In genomic region chr1:156599811-156600210, GRCh38 we compare ENCODE assay signal across 10 cellular contexts. TPM values are rescaled to one million over a fixed set of nuclear protein-coding genes. Genes with fewer than 3 reads are reported as not detected.
DNase-seq lines count a peak whose midpoint lies in the region; ATAC-seq and TF ChIP-seq lines count a peak whose summit lies in the region.
"Had no signal": no experiment of that assay in that cellular context is flagged by ENCODE, and none has a peak within 500 bp of the region (broad histone marks: within the 10 kb centered on the region; RNA-seq: fewer than 3 reads in every experiment).

No MANE protein-coding gene starts in this region.

- DNase-seq in CD4-positive, alpha-beta memory T cell, result peak in 3 of 5 donors; percentile 24 to 65 (median 37)
- no peak for DNase-seq in SK-N-MC (ENCODE audit: low read depth, low spot score)
- peak; percentile 30 for DNase-seq in glomerular visceral epithelial cell (ENCODE audit: extremely low spot score)
- no peak for DNase-seq in cerebellum (ENCODE audit: low spot score)
- DNase-seq: right lobe of liver, Right ventricle myocardium superior had no signal

- H3K9ac ChIP-seq in SK-N-MC (ENCODE audit: insufficient read length), result no peak overlapping the region

- H3K4me1 Mint-ChIP-seq in CD4-positive, alpha-beta memory T cell, result peaks cover 18 to 37% (median 29%) of the 10 kb centered on the region in 4 donors

- peaks cover 30% of the 10 kb centered on the region for H3K4me1 ChIP-seq in CD4-positive, alpha-beta memory T cell (ENCODE audit: insufficient read depth, low read length)
- H3K4me1 ChIP-seq in HEK293 (ENCODE audit: control insufficient read depth, insufficient read depth, low read length), result no peaks in the 10 kb centered on the region

- CTCF ChIA-PET in CD4-positive, alpha-beta memory T cell (lab: Charles Lee; ENCODE audit: partially characterized antibody), result interaction anchor here (0.8 to 4.7 kb wide), 4 partner anchors 8 to 154 kb away, joined by 3 to 21 read pairs (median 18); partner anchors contain the start of gene NAXE
- CTCF ChIA-PET in HEK293 (lab: Yijun Ruan, JAX), result interaction anchor here (0.6 to 3.3 kb wide), 9 partner anchors 8 to 275 kb away, joined by 3 to 15 read pairs (median 4); partner anchors contain the start of gene NAXE

- H3K4me3 Mint-ChIP-seq in CD4-positive, alpha-beta memory T cell, result peak overlapping the region in 6 of 8 donors; percentile 90 to 100 (median 99)

- H3K27me3 Mint-ChIP-seq in CD4-positive, alpha-beta memory T cell, result no peaks in the 10 kb centered on the region

- TF ChIP-seq CTCF in HEK293 (tag by site-specific recombination; IDR thresholded peaks at IDR 0.05), result peak; percentile 43; the same call in 1 of the 2 replicates

- peaks cover 33% of the 10 kb centered on the region for H3K36me3 ChIP-seq in CD4-positive, alpha-beta memory T cell (ENCODE audit: insufficient read depth, low read length)
- peaks cover 0 to 49% of the 10 kb centered on the region in 2 experiments; a peak in 1 of 3 replicates for H3K36me3 ChIP-seq in HEK293 (ENCODE audit: control insufficient read depth in 2 of 2, insufficient read depth in 1 of 2, low read length in 2 of 2)
- peaks cover 44% of the 10 kb centered on the region for H3K36me3 ChIP-seq in SK-N-MC (ENCODE audit: insufficient read depth, low read length)

- peak overlapping the region; percentile 19 for H3K27ac ChIP-seq in CD4-positive, alpha-beta memory T cell (ENCODE audit: low read depth, low read length)
- H3K27ac ChIP-seq in HEK293 (ENCODE audit: extremely low read depth, low read depth, low read length) (no peak overlapping the region), SK-N-MC (no peak overlapping the region)
- H3K27ac ChIP-seq: right lobe of liver had no signal

- H3K9me3 Mint-ChIP-seq in CD4-positive, alpha-beta memory T cell, result peaks cover 0 to 2% (median 0%) of the 10 kb centered on the region in 8 donors

- intact Hi-C loops in CD4-positive, alpha-beta memory T cell (cut with micrococcal nuclease), result loop anchor here (2.0 kb wide), 2 partner anchors 99 to 143 kb away; partner anchors contain the start of gene MEF2D

- POLR2A ChIA-PET in CD4-positive, alpha-beta memory T cell (lab: Charles Lee; ENCODE audit: partially characterized antibody), result interaction anchor here (0.6 to 2.9 kb wide), 6 partner anchors 8 to 992 kb away, joined by 3 to 50 read pairs (median 3); partner anchors contain the start of genes MEF2D and NAXE
- POLR2A ChIA-PET in HEK293 (lab: Yijun Ruan, JAX), result interaction anchor here (2.2 kb wide), 1 partner anchor 9 kb away, joined by 11 read pairs; the partner anchor contains the start of gene NAXE

- peak overlapping the region; percentile 48 to 98 (median 76) for H3K27ac Mint-ChIP-seq in CD4-positive, alpha-beta memory T cell

- ATAC-seq in HG03135 (IDR thresholded peaks at IDR 0.05; ENCODE audit: unreplicated experiment) (no peak), HG03045 (IDR thresholded peaks at IDR 0.05; ENCODE audit: unreplicated experiment) (no peak), HG02623 (IDR thresholded peaks at IDR 0.05; ENCODE audit: unreplicated experiment) (no peak)

- no peaks in the 10 kb centered on the region for H3K27me3 ChIP-seq in CD4-positive, alpha-beta memory T cell (ENCODE audit: insufficient read depth, low read length)
- H3K27me3 ChIP-seq: right lobe of liver had no signal

- no peaks in the 10 kb centered on the region for H3K9me3 ChIP-seq in CD4-positive, alpha-beta memory T cell (ENCODE audit: control insufficient read depth in 1 of 2, low read length in 2 of 2)
- H3K9me3 ChIP-seq in HEK293 (ENCODE audit: control insufficient read depth, insufficient read depth, low read depth, low read length), result no peaks in the 10 kb centered on the region
- no peaks in the 10 kb centered on the region for H3K9me3 ChIP-seq in SK-N-MC (ENCODE audit: low read depth, low read length)
- H3K9me3 ChIP-seq: right lobe of liver had no signal

- no peak overlapping the region for H3K4me3 ChIP-seq in CD4-positive, alpha-beta memory T cell (ENCODE audit: low read length in 2 of 2)
- H3K4me3 ChIP-seq in HEK293 (ENCODE audit: low read depth, low read length), result no peak overlapping the region
- peak overlapping the region; percentile 90 for H3K4me3 ChIP-seq in SK-N-MC

- H3K36me3 Mint-ChIP-seq in CD4-positive, alpha-beta memory T cell, result peaks cover 37 to 51% of the 10 kb centered on the region in 2 donors

TF ChIP-seq in HEK293, 187 proteins besides CTCF, POLR2A, EP300 and RAD21:
- TF ChIP-seq ZNF362 (tag by site-specific recombination; IDR thresholded peaks at IDR 0.05) (peak; percentile 95), SCRT2 (tag by site-specific recombination; IDR thresholded peaks at IDR 0.05) (peak; percentile 71), ZBTB21 (tag by site-specific recombination; IDR thresholded peaks at IDR 0.05) (no peak), INSM2 (tag by site-specific recombination; IDR thresholded peaks at IDR 0.05) (no peak), ZNF18 (tag by site-specific recombination; IDR thresholded peaks at IDR 0.05) (no peak), BCL11B (tag by site-specific recombination; IDR thresholded peaks at IDR 0.05; ENCODE audit: low read depth) (no peak), ZNF112 (tag by site-specific recombination; IDR thresholded peaks at IDR 0.05) (no peak)
TF ChIP-seq in HEK293: peak in this region for 2.

RNA-seq across cellular contexts. Expression of gene GPATCH4, which starts 1.5 kb away (rescaled TPM):
- total RNA-seq in CD4-positive, alpha-beta memory T cell, result 10 to 100 TPM; 26.9 to 30.7 TPM
- 10 to 100 TPM in 1 of 2 donors, 1 to 10 TPM in 1; 8.1 to 58.5 TPM for polyA plus RNA-seq in CD4-positive, alpha-beta memory T cell
- 10.1 TPM for total RNA-seq in cerebellum

RNA-seq across cellular contexts. Expression of gene NAXE, which starts 8.2 kb away (rescaled TPM):
- total RNA-seq in CD4-positive, alpha-beta memory T cell, result 10 to 100 TPM; 46.7 to 49.5 TPM
- polyA plus RNA-seq in CD4-positive, alpha-beta memory T cell, result 100 to 1,000 TPM in 1 of 2 donors, 10 to 100 TPM in 1; 93.3 to 152 TPM
- 28.3 TPM for total RNA-seq in cerebellum

RNA-seq across cellular contexts. Expression of gene HAPLN2, which starts 19.4 kb away (rescaled TPM):
- not detected for total RNA-seq in CD4-positive, alpha-beta memory T cell
- polyA plus RNA-seq in CD4-positive, alpha-beta memory T cell, result not detected
- 1.3 TPM for total RNA-seq in cerebellum
- total RNA-seq: right lobe of liver had no signal

RNA-seq across cellular contexts. Expression of gene TTC24, which starts 20.3 kb away (rescaled TPM):
- under 1 TPM; 0.84 to 0.91 TPM for total RNA-seq in CD4-positive, alpha-beta memory T cell
- under 1 TPM in 1 of 2 donors, not detected in 1; 0.12 TPM for polyA plus RNA-seq in CD4-positive, alpha-beta memory T cell
- not detected for total RNA-seq in cerebellum
- total RNA-seq: Right ventricle myocardium superior had no signal

RNA-seq across cellular contexts. Expression of gene IQGAP3, which starts 27.4 kb away (rescaled TPM):
- not detected for total RNA-seq in CD4-positive, alpha-beta memory T cell
- not detected for polyA plus RNA-seq in CD4-positive, alpha-beta memory T cell
- 6.3 TPM for total RNA-seq in cerebellum

Comparison
In these comparisons a context has a peak if more than half of its experiments do, and no peak if none do; other contexts are left out.
1. DNase-seq: peak in CD4-positive, alpha-beta memory T cell (3 of 5) and glomerular visceral epithelial cell (single experiment); none in SK-N-MC (single experiment) and cerebellum (single experiment).